In genomic region chr1:88560614-88561013, GRCh38 we compare ENCODE assay signal across 8 cellular contexts.
"Had no signal": no experiment of that assay in that cellular context is flagged by ENCODE, and none has a peak within 500 bp of the region (broad histone marks: within the 10 kb centered on the region; RNA-seq: fewer than 3 reads in every experiment).

No MANE protein-coding gene starts in this region.

- DNase-seq: GDM1, GF-D8 had no signal

- ATAC-seq: GM12878 had no signal

- FAIRE-seq: G401.6, GM12878, GM12891, GM12892, GM18507, GM19239 had no signal

- H3K4me3 ChIP-seq: GM12878 had no signal
